In genomic region chr3:178434206-178434805, GRCh38 we compare ENCODE assay signal across 10 cellular contexts.
DNase-seq lines count a peak whose midpoint lies in the region; ATAC-seq and TF ChIP-seq lines count a peak whose summit lies in the region.
"Had no signal": no experiment of that assay in that cellular context is flagged by ENCODE, and none has a peak within 500 bp of the region (broad histone marks: within the 10 kb centered on the region; RNA-seq: fewer than 3 reads in every experiment).

No MANE protein-coding gene starts in this region.

- peak; percentile 37 for ATAC-seq in HG03565 (IDR thresholded peaks at IDR 0.05; ENCODE audit: unreplicated experiment)
- ATAC-seq in left ventricle myocardium superior, result peak; percentile 18
- no peak for ATAC-seq in omental fat pad (ENCODE audit: low FRiP score)
- ATAC-seq in activated naive CD8-positive, alpha-beta T cell treated with anti-CD3 and anti-CD28 coated beads, Interleukin-2, amount 50 U/mL, for 24 hours, result no peak

- H3K27me3 Mint-ChIP-seq in activated T-cell treated with anti-CD3 and anti-CD28 coated beads, Interleukin-2, amount 50 U/mL, for 24 hours, result peaks cover 3% of the 10 kb centered on the region
- H3K27me3 Mint-ChIP-seq in activated naive CD8-positive, alpha-beta T cell treated with anti-CD3 and anti-CD28 coated beads, Interleukin-2, amount 50 U/mL, for 24 hours, result no peaks in the 10 kb centered on the region

- DNase-seq in COR-L47 (lab: John Stamatoyannopoulos, UW), result peak; percentile 51
- peak; percentile 43 for DNase-seq in RPMI7951 (ENCODE audit: low read depth)
- DNase-seq in left ventricle myocardium superior, result no peak
- DNase-seq in activated T-cell treated with anti-CD3 and anti-CD28 coated beads, Interleukin-2, amount 50 U/mL, for 24 hours, result no peak
- DNase-seq in lower leg skin (ENCODE audit: low spot score in 2 of 2), result no peak
- DNase-seq in omental fat pad (ENCODE audit: low spot score), result no peak
- no peak for DNase-seq in activated naive CD8-positive, alpha-beta T cell treated with anti-CD3 and anti-CD28 coated beads, Interleukin-2, amount 50 U/mL, for 24 hours
- DNase-seq: activated CD4-positive, CD25-positive, alpha-beta regulatory T cell had no signal

- no peak overlapping the region for H3K4me3 ChIP-seq in lower leg skin (ENCODE audit: low read depth, poor library complexity, severe bottlenecking)
- H3K4me3 ChIP-seq: coronary artery had no signal

- no peaks in the 10 kb centered on the region for H3K36me3 Mint-ChIP-seq in activated T-cell treated with anti-CD3 and anti-CD28 coated beads, Interleukin-2, amount 50 U/mL, for 24 hours (ENCODE audit: low read depth)
- H3K36me3 Mint-ChIP-seq in activated naive CD8-positive, alpha-beta T cell treated with anti-CD3 and anti-CD28 coated beads, Interleukin-2, amount 50 U/mL, for 24 hours (ENCODE audit: low read depth), result no peaks in the 10 kb centered on the region

- intact Hi-C loops in left ventricle myocardium superior (cut with micrococcal nuclease) (no loop called here), lower leg skin (cut with DNase I; ENCODE audit: low total_unique reads) (no loop called here)

- H3K4me3 Mint-ChIP-seq in activated T-cell treated with anti-CD3 and anti-CD28 coated beads, Interleukin-2, amount 50 U/mL, for 24 hours, result no peak overlapping the region
- no peak overlapping the region for H3K4me3 Mint-ChIP-seq in activated naive CD8-positive, alpha-beta T cell treated with anti-CD3 and anti-CD28 coated beads, Interleukin-2, amount 50 U/mL, for 24 hours

- 30 to 37% methylated on average over 5 of the region's 5 CpGs for WGBS in lower leg skin, 2 donors

- TF ChIP-seq POLR2A in lower leg skin (IDR thresholded peaks at IDR 0.05), result no peak

- H3K4me1 Mint-ChIP-seq in activated T-cell treated with anti-CD3 and anti-CD28 coated beads, Interleukin-2, amount 50 U/mL, for 24 hours (ENCODE audit: low read depth), result no peaks in the 10 kb centered on the region
- no peaks in the 10 kb centered on the region for H3K4me1 Mint-ChIP-seq in activated naive CD8-positive, alpha-beta T cell treated with anti-CD3 and anti-CD28 coated beads, Interleukin-2, amount 50 U/mL, for 24 hours

- no peaks in the 10 kb centered on the region for H3K9me3 Mint-ChIP-seq in activated T-cell treated with anti-CD3 and anti-CD28 coated beads, Interleukin-2, amount 50 U/mL, for 24 hours
- H3K9me3 Mint-ChIP-seq in activated naive CD8-positive, alpha-beta T cell treated with anti-CD3 and anti-CD28 coated beads, Interleukin-2, amount 50 U/mL, for 24 hours, result no peaks in the 10 kb centered on the region

- H3K27ac Mint-ChIP-seq in activated T-cell treated with anti-CD3 and anti-CD28 coated beads, Interleukin-2, amount 50 U/mL, for 24 hours, result no peak overlapping the region
- H3K27ac Mint-ChIP-seq in activated naive CD8-positive, alpha-beta T cell treated with anti-CD3 and anti-CD28 coated beads, Interleukin-2, amount 50 U/mL, for 24 hours, result no peak overlapping the region

- TF ChIP-seq CTCF in lower leg skin (IDR thresholded peaks at IDR 0.05) (no peak), omental fat pad (IDR thresholded peaks at IDR 0.05) (no peak)

Comparison
In these comparisons a context has a peak if more than half of its experiments do, and no peak if none do; other contexts are left out.
1. DNase-seq: peak in COR-L47 (single experiment) and RPMI7951 (single experiment); none in left ventricle myocardium superior (single experiment), activated T-cell treated with anti-CD3 and anti-CD28 coated beads, Interleukin-2, amount 50 U/mL, for 24 hours (single experiment), lower leg skin (0 of 2), omental fat pad (single experiment) and activated naive CD8-positive, alpha-beta T cell treated with anti-CD3 and anti-CD28 coated beads, Interleukin-2, amount 50 U/mL, for 24 hours (single experiment).
2. ATAC-seq: peak in HG03565 (single experiment) and left ventricle myocardium superior (single experiment); none in omental fat pad (single experiment) and activated naive CD8-positive, alpha-beta T cell treated with anti-CD3 and anti-CD28 coated beads, Interleukin-2, amount 50 U/mL, for 24 hours (single experiment).